30 cellular contexts compared by ENCODE assay signal in genomic region chr11:62865641-62866040, GRCh38. TPM values are rescaled to one million over a fixed set of nuclear protein-coding genes. Genes with fewer than 3 reads are reported as not detected.
"Had no signal": no experiment of that assay in that cellular context is flagged by ENCODE, and none has a peak within 500 bp of the region (broad histone marks: within the 10 kb centered on the region; RNA-seq: fewer than 3 reads in every experiment).

No MANE protein-coding gene starts in this region.

- H2AFZ ChIP-seq: neural progenitor cell had no signal

- H3K9me3 ChIP-seq: esophagus squamous epithelium, stomach, suprapubic skin, transverse colon, uterus had no signal

- H3K4me2 ChIP-seq: neural progenitor cell, smooth muscle cell had no signal

- H3K4me3 Mint-ChIP-seq: activated CD4-positive, alpha-beta T cell treated with anti-CD3 and anti-CD28 coated beads, Interleukin-2, amount 10 ng/mL, durations not matched to agents 7 days and 5 days; effector memory CD8-positive, alpha-beta T cell; naive thymus-derived CD4-positive, alpha-beta T cell; neural progenitor cell; stimulated activated memory B cell treated with anti-CD40 and anti-IgM and Interleukin-4, amounts not matched to agents 10 μg/mL and 1 μg/mL and 100 μg/mL, for 72 hours had no signal

- H3K4me3 ChIP-seq: esophagus squamous epithelium, lung, neural progenitor cell, smooth muscle cell, stomach, suprapubic skin, transverse colon, uterus had no signal

- H3K27ac Mint-ChIP-seq: activated CD4-positive, alpha-beta T cell treated with anti-CD3 and anti-CD28 coated beads, Interleukin-2, amount 10 ng/mL, durations not matched to agents 7 days and 5 days; effector memory CD8-positive, alpha-beta T cell; neural progenitor cell; stimulated activated memory B cell treated with anti-CD40 and anti-IgM and Interleukin-4, amounts not matched to agents 10 μg/mL and 1 μg/mL and 100 μg/mL, for 72 hours had no signal

- H3K27me3 ChIP-seq: esophagus squamous epithelium, neural progenitor cell, stomach, suprapubic skin, transverse colon, uterus had no signal

- H3K9me3 Mint-ChIP-seq: activated CD4-positive, alpha-beta T cell treated with anti-CD3 and anti-CD28 coated beads, Interleukin-2, amount 10 ng/mL, durations not matched to agents 7 days and 5 days; activated naive CD4-positive, alpha-beta T cell treated with anti-CD3 and anti-CD28 coated beads, Interleukin-2, amount 50 U/mL, for 72 hours; effector memory CD8-positive, alpha-beta T cell; naive thymus-derived CD4-positive, alpha-beta T cell; neural progenitor cell; stimulated activated memory B cell treated with anti-CD40 and anti-IgM and Interleukin-4, amounts not matched to agents 10 μg/mL and 1 μg/mL and 100 μg/mL, for 72 hours had no signal

- DNase-seq: activated CD4-positive, alpha-beta T cell treated with anti-CD3 and anti-CD28 coated beads, Interleukin-2, amount 10 ng/mL, durations not matched to agents 7 days and 5 days; activated CD4-positive, CD25-positive, alpha-beta regulatory T cell treated with anti-CD3 and anti-CD28 coated beads, Interleukin-2, amount 50 U/mL, for 72 hours; activated gamma-delta T cell treated with Interleukin-2 at 50 U/mL for 16 hours; activated T-cell treated with anti-CD3 and anti-CD28 coated beads, Interleukin-2, amount 50 U/mL, for 1 hour; aorta; central memory CD4-positive, alpha-beta T cell; dermis blood vessel endothelial cell; effector memory CD8-positive, alpha-beta T cell; esophagus squamous epithelium; naive thymus-derived CD4-positive, alpha-beta T cell; posterior cingulate gyrus; stimulated activated CD4-positive, alpha-beta T cell treated with anti-CD3 and anti-CD28 coated beads, Interleukin-15, amount 100 ng/mL, for 24 hours; stomach; transverse colon; uterus had no signal

- ATAC-seq: activated naive CD4-positive, alpha-beta T cell treated with anti-CD3 and anti-CD28 coated beads, Interleukin-2, amount 50 U/mL, for 72 hours; effector memory CD8-positive, alpha-beta T cell; left lobe of liver; naive thymus-derived CD4-positive, alpha-beta T cell; sciatic nerve; stimulated activated memory B cell treated with anti-CD40 and anti-IgM and Interleukin-4, amounts not matched to agents 10 μg/mL and 1 μg/mL and 100 μg/mL, for 72 hours had no signal

- H3K27ac ChIP-seq: esophagus squamous epithelium, neural progenitor cell, stomach, suprapubic skin, transverse colon, uterus, VCaP had no signal

- H3K36me3 ChIP-seq: esophagus squamous epithelium, neural progenitor cell, stomach, suprapubic skin, transverse colon, uterus had no signal

- H3K27me3 Mint-ChIP-seq: activated CD4-positive, alpha-beta T cell treated with anti-CD3 and anti-CD28 coated beads, Interleukin-2, amount 10 ng/mL, durations not matched to agents 7 days and 5 days; effector memory CD8-positive, alpha-beta T cell; naive thymus-derived CD4-positive, alpha-beta T cell; stimulated activated memory B cell treated with anti-CD40 and anti-IgM and Interleukin-4, amounts not matched to agents 10 μg/mL and 1 μg/mL and 100 μg/mL, for 72 hours had no signal

- H3K9ac ChIP-seq: neural progenitor cell had no signal

- H3K36me3 Mint-ChIP-seq: naive thymus-derived CD4-positive, alpha-beta T cell; stimulated activated memory B cell treated with anti-CD40 and anti-IgM and Interleukin-4, amounts not matched to agents 10 μg/mL and 1 μg/mL and 100 μg/mL, for 72 hours had no signal

- H3K4me1 ChIP-seq: uterus had no signal

RNA-seq across cellular contexts. Expression of gene TEX54, which starts 33.0 kb away (rescaled TPM):
- total RNA-seq: aorta; dermis blood vessel endothelial cell; esophagus squamous epithelium; kidney epithelial cell; left lobe of liver; lung; mesenteric fat pad; omental fat pad; renal cortical epithelial cell; sciatic nerve; smooth muscle cell; stomach; suprapubic skin; T-helper 2 cell treated with Interferon-gamma antibody and Interleukin-4, amounts not matched to agents 100 ng/mL and 5 ng/mL, for 36 hours; transverse colon; uterus had no signal
- polyA plus RNA-seq: adipose tissue, lung, stomach had no signal

RNA-seq across cellular contexts. Expression of gene CHRM1, which starts 55.5 kb away (rescaled TPM):
- total RNA-seq: activated CD4-positive, alpha-beta T cell treated with anti-CD3 and anti-CD28 coated beads, Interleukin-2, amount 10 ng/mL, durations not matched to agents 7 days and 5 days; activated naive CD4-positive, alpha-beta T cell treated with anti-CD3 and anti-CD28 coated beads, Interleukin-2, amount 50 U/mL, for 72 hours; aorta; dermis blood vessel endothelial cell; kidney epithelial cell; left lobe of liver; mesenteric fat pad; naive thymus-derived CD4-positive, alpha-beta T cell; omental fat pad; renal cortical epithelial cell; sciatic nerve; smooth muscle cell; T-helper 2 cell treated with Interferon-gamma antibody and Interleukin-4, amounts not matched to agents 100 ng/mL and 5 ng/mL, for 36 hours had no signal
- polyA plus RNA-seq: aorta; naive thymus-derived CD4-positive, alpha-beta T cell; smooth muscle cell had no signal
